In the genomic region with DNA sequence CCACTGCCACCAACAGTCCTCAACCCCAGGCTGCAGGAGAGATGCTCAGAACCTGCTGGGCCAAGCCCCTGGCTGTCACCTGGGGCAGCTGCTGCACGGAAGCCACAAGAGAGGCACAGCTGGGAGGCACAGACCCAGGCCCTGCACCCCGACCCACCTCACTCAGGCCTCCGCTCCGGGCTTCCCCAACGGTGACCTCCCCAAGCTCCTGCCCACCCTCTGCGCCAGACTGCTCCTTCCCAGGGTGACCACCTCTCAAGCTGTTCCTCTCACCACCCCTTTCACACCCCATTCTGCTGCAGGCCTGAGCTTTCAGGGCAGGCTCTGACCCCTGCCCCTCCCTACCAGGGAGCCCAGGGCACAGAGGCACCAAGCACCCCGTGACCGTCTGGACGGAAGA, we compare ENCODE assay signal across 1 cellular context.
TF ChIP-seq lines count a peak whose summit lies in the region.

No MANE protein-coding gene starts in this region.

TF ChIP-seq in H1, 55 proteins besides CTCF, POLR2A, EP300 and RAD21:
- TF ChIP-seq, protein P1, sequence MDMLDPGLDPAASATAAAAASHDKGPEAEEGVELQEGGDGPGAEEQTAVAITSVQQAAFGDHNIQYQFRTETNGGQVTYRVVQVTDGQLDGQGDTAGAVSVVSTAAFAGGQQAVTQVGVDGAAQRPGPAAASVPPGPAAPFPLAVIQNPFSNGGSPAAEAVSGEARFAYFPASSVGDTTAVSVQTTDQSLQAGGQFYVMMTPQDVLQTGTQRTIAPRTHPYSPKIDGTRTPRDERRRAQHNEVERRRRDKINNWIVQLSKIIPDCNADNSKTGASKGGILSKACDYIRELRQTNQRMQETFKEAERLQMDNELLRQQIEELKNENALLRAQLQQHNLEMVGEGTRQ (IDR thresholded peaks at IDR 0.05; ENCODE audit: low read length): no peak
- no peak for TF ChIP-seq SUZ12 (IDR thresholded peaks at IDR 0.05; ENCODE audit: low read length)
- no peak for TF ChIP-seq BACH1 (IDR thresholded peaks at IDR 0.05; ENCODE audit: low read length)
- no peak for TF ChIP-seq JUN (IDR thresholded peaks at IDR 0.05; ENCODE audit: low read depth, low read length)
- TF ChIP-seq EZH2 (IDR thresholded peaks at IDR 0.05; ENCODE audit: low read depth, low read length, severe bottlenecking): no peak
- no peak for TF ChIP-seq SP2 (IDR thresholded peaks at IDR 0.05; ENCODE audit: low read length)
- no peak for TF ChIP-seq SIN3A (conservative IDR thresholded peaks at IDR 0.05 in 1 of 2, IDR thresholded peaks at IDR 0.05 in 1 of 2; ENCODE audit: low read depth in 1 of 2, low read length in 2 of 2)
- TF ChIP-seq BRCA1 (IDR thresholded peaks at IDR 0.05; ENCODE audit: low read depth, low read length): no peak
- TF ChIP-seq, protein P2, sequence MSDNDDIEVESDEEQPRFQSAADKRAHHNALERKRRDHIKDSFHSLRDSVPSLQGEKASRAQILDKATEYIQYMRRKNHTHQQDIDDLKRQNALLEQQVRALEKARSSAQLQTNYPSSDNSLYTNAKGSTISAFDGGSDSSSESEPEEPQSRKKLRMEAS (IDR thresholded peaks at IDR 0.05): no peak
- TF ChIP-seq KDM1A (IDR thresholded peaks at IDR 0.05; ENCODE audit: borderline replicate concordance, low read length): no peak
- no peak for TF ChIP-seq RXRA (IDR thresholded peaks at IDR 0.05; ENCODE audit: insufficient read depth, low read depth, low read length)
- TF ChIP-seq CBX8 (IDR thresholded peaks at IDR 0.05; ENCODE audit: borderline replicate concordance, low read depth, low read length): no peak
- no peak for TF ChIP-seq BCL11A (IDR thresholded peaks at IDR 0.05; ENCODE audit: low read depth in 2 of 2, low read length in 2 of 2)
- TF ChIP-seq CREB1 (IDR thresholded peaks at IDR 0.05): no peak
- no peak for TF ChIP-seq TEAD4 (IDR thresholded peaks at IDR 0.05; ENCODE audit: low read depth, low read length)
- no peak for TF ChIP-seq EGR1 (IDR thresholded peaks at IDR 0.05; ENCODE audit: borderline replicate concordance, low read depth, low read length)
- TF ChIP-seq GTF2F1 (IDR thresholded peaks at IDR 0.05; ENCODE audit: borderline replicate concordance, low read depth, low read length): no peak
- TF ChIP-seq, protein P3, sequence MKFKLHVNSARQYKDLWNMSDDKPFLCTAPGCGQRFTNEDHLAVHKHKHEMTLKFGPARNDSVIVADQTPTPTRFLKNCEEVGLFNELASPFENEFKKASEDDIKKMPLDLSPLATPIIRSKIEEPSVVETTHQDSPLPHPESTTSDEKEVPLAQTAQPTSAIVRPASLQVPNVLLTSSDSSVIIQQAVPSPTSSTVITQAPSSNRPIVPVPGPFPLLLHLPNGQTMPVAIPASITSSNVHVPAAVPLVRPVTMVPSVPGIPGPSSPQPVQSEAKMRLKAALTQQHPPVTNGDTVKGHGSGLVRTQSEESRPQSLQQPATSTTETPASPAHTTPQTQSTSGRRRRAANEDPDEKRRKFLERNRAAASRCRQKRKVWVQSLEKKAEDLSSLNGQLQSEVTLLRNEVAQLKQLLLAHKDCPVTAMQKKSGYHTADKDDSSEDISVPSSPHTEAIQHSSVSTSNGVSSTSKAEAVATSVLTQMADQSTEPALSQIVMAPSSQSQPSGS (IDR thresholded peaks at IDR 0.05; ENCODE audit: low read length): no peak
- TF ChIP-seq NANOG (IDR thresholded peaks at IDR 0.05; ENCODE audit: insufficient read depth, low read depth, low read length, poor library complexity, severe bottlenecking): no peak
- no peak for TF ChIP-seq YY1 (IDR thresholded peaks at IDR 0.05; ENCODE audit: low read depth, low read length)
